12 cellular contexts compared by ENCODE assay signal in genomic region chr3:196399485-196399945, GRCh38. TPM values are rescaled to one million over a fixed set of nuclear protein-coding genes. Genes with fewer than 3 reads are reported as not detected.
DNase-seq lines count a peak whose midpoint lies in the region; ATAC-seq, FAIRE-seq and TF ChIP-seq lines count a peak whose summit lies in the region.
"Had no signal": no experiment of that assay in that cellular context is flagged by ENCODE, and none has a peak within 500 bp of the region (broad histone marks: within the 10 kb centered on the region; RNA-seq: fewer than 3 reads in every experiment).

No MANE protein-coding gene starts in this region.

- no peak for TF ChIP-seq POLR2A in H54 (IDR thresholded peaks at IDR 0.05; ENCODE audit: low read depth, low read length)

- FAIRE-seq in H54 (lab: Jason Lieb, UNC) = peak; percentile 97

- DNase-seq in 8988T = peak; percentile 45
- DNase-seq in H54 (ENCODE audit: insufficient read length, low spot score) = peak; percentile 63
- DNase-seq in SK-MEL-5 (ENCODE audit: low read depth, low spot score) = peak; percentile 32
- peak; percentile 18 for DNase-seq in fibroblast of gingiva (ENCODE audit: low read depth)
- no peak for DNase-seq in NOMO-1 treated with dmso at 0.1 percent for 144 hours (lab: John Stamatoyannopoulos, UW; ENCODE audit: unreplicated experiment)
- DNase-seq in SIG-M5 (lab: John Stamatoyannopoulos, UW) = no peak
- DNase-seq in activated gamma-delta T cell treated with Interleukin-2 at 50 U/mL for 16 hours = no peak
- DNase-seq: activated CD4-positive, alpha-beta T cell treated with anti-CD3 and anti-CD28 coated beads for 48 hours; activated effector memory CD4-positive, alpha-beta T cell treated with anti-CD3 and anti-CD28 coated beads, Interleukin-2, amount 50 U/mL, for 16 hours; GOT3; hypothalamus had no signal

- no peak for ATAC-seq in HG02981 (IDR thresholded peaks at IDR 0.05; ENCODE audit: unreplicated experiment)

- in situ Hi-C loops in SK-MEL-5 (cut with HindIII; ENCODE audit: low pct_unique_long_range_greater_than_20kb, low sequenced_read_pairs) = no loop called here

RNA-seq across cellular contexts. Expression of gene UBXN7, which starts 32.7 kb away (rescaled TPM):
- 10.0 and 13.3 TPM in 2 replicates for total RNA-seq in SK-MEL-5 (2014; rRNA removed; shearing (Covaris generic))
- 10.8 and 14.4 TPM in 2 replicates for polyA plus RNA-seq in SK-MEL-5 (2015; cell fraction: cytosol; rRNA removed)
- polyA plus RNA-seq in SK-MEL-5 (2015; cell fraction: nucleus; rRNA removed) = 5.4 and 7.9 TPM in 2 replicates

Comparison
In these comparisons a context has a peak if more than half of its experiments do, and no peak if none do; other contexts are left out.
1. DNase-seq: peak in 8988T (single experiment), H54 (single experiment), SK-MEL-5 (single experiment) and fibroblast of gingiva (single experiment); none in NOMO-1 treated with dmso at 0.1 percent for 144 hours (single experiment), SIG-M5 (single experiment) and activated gamma-delta T cell treated with Interleukin-2 at 50 U/mL for 16 hours (single experiment).